ENCODE assay signal across 8 cellular contexts in the genomic region with DNA sequence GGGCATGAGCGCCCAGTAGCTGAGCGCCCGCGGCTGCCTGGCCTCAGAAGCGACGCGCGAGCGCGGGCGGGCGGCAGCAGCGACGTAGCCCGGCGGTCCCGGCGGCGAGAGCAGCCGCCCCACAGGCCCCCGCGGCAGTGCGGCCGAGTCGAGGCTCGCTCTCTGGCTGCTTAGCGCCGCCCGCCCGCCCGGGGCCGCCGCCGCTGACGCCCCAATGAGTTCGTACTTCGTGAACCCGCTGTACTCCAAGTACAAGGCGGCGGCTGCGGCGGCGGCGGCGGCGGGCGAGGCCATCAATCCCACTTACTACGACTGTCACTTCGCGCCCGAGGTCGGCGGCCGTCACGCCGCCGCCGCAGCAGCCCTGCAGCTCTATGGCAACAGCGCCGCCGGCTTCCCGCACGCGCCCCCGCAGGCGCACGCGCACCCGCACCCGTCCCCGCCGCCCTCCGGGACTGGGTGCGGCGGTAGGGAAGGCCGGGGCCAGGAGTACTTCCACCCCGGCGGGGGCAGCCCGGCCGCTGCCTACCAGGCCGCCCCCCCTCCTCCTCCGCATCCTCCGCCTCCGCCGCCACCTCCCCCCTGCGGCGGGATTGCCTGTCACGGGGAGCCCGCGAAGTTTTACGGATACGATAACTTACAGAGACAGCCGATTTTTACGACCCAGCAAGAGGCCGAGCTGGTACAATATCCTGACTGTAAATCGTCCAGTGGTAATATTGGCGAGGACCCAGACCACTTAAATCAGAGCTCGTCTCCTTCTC. TPM values are rescaled to one million over a fixed set of nuclear protein-coding genes. Genes with fewer than 3 reads are reported as not detected.
DNase-seq lines count a peak whose midpoint lies in the region; ATAC-seq, FAIRE-seq and TF ChIP-seq lines count a peak whose summit lies in the region.

No MANE protein-coding gene starts in this region.

- peak; percentile 71 for DNase-seq in AG20443 (ENCODE audit: low spot score)
- DNase-seq in HTR-8/SVneo (ENCODE audit: insufficient read length, low spot score): no peak
- DNase-seq in activated naive CD8-positive, alpha-beta T cell treated with anti-CD3 and anti-CD28 coated beads for 36 hours: peak; percentile 37
- DNase-seq in lower leg skin (ENCODE audit: low spot score in 2 of 2): peak in 1 of 2 donors; percentile 91
- DNase-seq in tibial artery: no peak
- no peak for DNase-seq in D721Med (ENCODE audit: insufficient read length, low spot score)
- no peak for DNase-seq in NCI-H2107 treated with DMSO at 0.1 percent for 48 hours (lab: John Stamatoyannopoulos, UW; ENCODE audit: unreplicated experiment)

- WGBS in lower leg skin, 2 donors: 0 to 1% methylated on average over 13 to 29 of the region's 98 CpGs

- peaks cover 0 to 50% of the 10 kb centered on the region in 2 donors for H3K27me3 ChIP-seq in tibial artery

- peak overlapping the region; percentile 79 to 95 for H3K27ac ChIP-seq in tibial artery

- H3K4me1 ChIP-seq in tibial artery: peaks cover 0 to 49% (median 28%) of the 10 kb centered on the region in 4 donors

- no peak overlapping the region for H3K27ac Mint-ChIP-seq in activated naive CD8-positive, alpha-beta T cell treated with anti-CD3 and anti-CD28 coated beads for 36 hours

- no peaks in the 10 kb centered on the region for H3K9me3 ChIP-seq in tibial artery

- TF ChIP-seq CTCF in lower leg skin (IDR thresholded peaks at IDR 0.05) (no peak), tibial artery (IDR thresholded peaks at IDR 0.05) (no peak), D721Med (IDR thresholded peaks at IDR 0.05; ENCODE audit: insufficient read depth, missing control alignments) (no peak)

- no peak for ATAC-seq in GM21381 (IDR thresholded peaks at IDR 0.05; ENCODE audit: unreplicated experiment)

- intact Hi-C loops in lower leg skin (cut with DNase I; ENCODE audit: low total_unique reads): no loop called here
- intact Hi-C loops in tibial artery (cut with DNase I; ENCODE audit: low total_unique reads): no loop called here

- FAIRE-seq in HTR-8/SVneo (lab: Jason Lieb, UNC) (peak; percentile 72), D721Med (lab: Jason Lieb, UNC) (no peak)

- no peaks in the 10 kb centered on the region for H3K9me3 Mint-ChIP-seq in activated naive CD8-positive, alpha-beta T cell treated with anti-CD3 and anti-CD28 coated beads for 36 hours

- peak overlapping the region; percentile 35 for H3K4me3 ChIP-seq in lower leg skin (ENCODE audit: low read depth, poor library complexity, severe bottlenecking)
- peak overlapping the region; percentile 60 to 72 for H3K4me3 ChIP-seq in tibial artery

- H3K4me3 Mint-ChIP-seq in activated naive CD8-positive, alpha-beta T cell treated with anti-CD3 and anti-CD28 coated beads for 36 hours: peak overlapping the region; percentile 45

- H3K36me3 ChIP-seq in tibial artery: no peaks in the 10 kb centered on the region

- H3K27me3 Mint-ChIP-seq in activated naive CD8-positive, alpha-beta T cell treated with anti-CD3 and anti-CD28 coated beads for 36 hours: peaks cover 91% of the 10 kb centered on the region

- peaks cover 28% of the 10 kb centered on the region for H3K4me1 Mint-ChIP-seq in activated naive CD8-positive, alpha-beta T cell treated with anti-CD3 and anti-CD28 coated beads for 36 hours

- H3K36me3 Mint-ChIP-seq in activated naive CD8-positive, alpha-beta T cell treated with anti-CD3 and anti-CD28 coated beads for 36 hours: no peaks in the 10 kb centered on the region

- no peak for TF ChIP-seq POLR2A in lower leg skin (IDR thresholded peaks at IDR 0.05)

RNA-seq across cellular contexts. Expression of gene HOXD8, which starts 0.8 kb away (rescaled TPM):
- not detected for total RNA-seq in activated naive CD8-positive, alpha-beta T cell treated with anti-CD3 and anti-CD28 coated beads for 36 hours
- 1 to 10 TPM; 2.4 to 8.9 (median 6.0) TPM for total RNA-seq in lower leg skin

RNA-seq across cellular contexts. Expression of gene HOXD9, which starts 7.8 kb away (rescaled TPM):
- not detected for total RNA-seq in activated naive CD8-positive, alpha-beta T cell treated with anti-CD3 and anti-CD28 coated beads for 36 hours
- total RNA-seq in lower leg skin: 1 to 10 TPM in 3 of 4 donors, under 1 TPM in 1; 0.89 to 5.3 (median 2.1) TPM

RNA-seq across cellular contexts. Expression of gene HOXD10, which starts 13.8 kb away (rescaled TPM):
- not detected for total RNA-seq in activated naive CD8-positive, alpha-beta T cell treated with anti-CD3 and anti-CD28 coated beads for 36 hours
- total RNA-seq in lower leg skin: 1 to 10 TPM in 2 of 4 donors, under 1 TPM in 1, not detected in 1; 0.29 to 3.1 (median 1.4) TPM

RNA-seq across cellular contexts. Expression of gene HOXD4, which starts 21.0 kb away (rescaled TPM):
- not detected for total RNA-seq in activated naive CD8-positive, alpha-beta T cell treated with anti-CD3 and anti-CD28 coated beads for 36 hours
- 1 to 10 TPM in 2 of 4 donors, not detected in 2; 2.2 to 2.6 TPM for total RNA-seq in lower leg skin

RNA-seq across cellular contexts. Expression of gene HOXD11, which starts 23.3 kb away (rescaled TPM):
- not detected for total RNA-seq in activated naive CD8-positive, alpha-beta T cell treated with anti-CD3 and anti-CD28 coated beads for 36 hours
- under 1 TPM in 1 of 4 donors, not detected in 3; 0.23 TPM for total RNA-seq in lower leg skin

Comparison
In these comparisons a context has a peak if more than half of its experiments do, and no peak if none do; other contexts are left out.
1. DNase-seq: peak in AG20443 (single experiment) and activated naive CD8-positive, alpha-beta T cell treated with anti-CD3 and anti-CD28 coated beads for 36 hours (single experiment); none in HTR-8/SVneo (single experiment), tibial artery (0 of 2), D721Med (single experiment) and NCI-H2107 treated with DMSO at 0.1 percent for 48 hours (single experiment).